8 cellular contexts compared by ENCODE assay signal in genomic region chr2:207166039-207166348, GRCh38. TPM values are rescaled to one million over a fixed set of nuclear protein-coding genes. Genes with fewer than 3 reads are reported as not detected.
DNase-seq lines count a peak whose midpoint lies in the region; ATAC-seq and TF ChIP-seq lines count a peak whose summit lies in the region.

No MANE protein-coding gene starts in this region.

- H3K27ac ChIP-seq in adipose tissue (ENCODE audit: low read depth, low read length) (peak overlapping the region; percentile 100), thoracic aorta (peak overlapping the region; percentile 100)

- ATAC-seq in HG02642 (IDR thresholded peaks at IDR 0.05; ENCODE audit: poor library complexity, unreplicated experiment), result peak; percentile 97
- ATAC-seq in Right ventricle myocardium superior (ENCODE audit: poor library complexity), result peak; percentile 91
- peak; percentile 82 for ATAC-seq in thoracic aorta (ENCODE audit: insufficient number of reproducible peaks, low FRiP score, low read depth)

- no peaks in the 10 kb centered on the region for H3K9me3 ChIP-seq in thoracic aorta

- TF ChIP-seq CTCF in osteocyte (IDR thresholded peaks at IDR 0.05), result no peak
- no peak for TF ChIP-seq CTCF in thoracic aorta (IDR thresholded peaks at IDR 0.05)

- peak overlapping the region; percentile 94 for H3K4me3 ChIP-seq in GM08714 (ENCODE audit: low read length)
- H3K4me3 ChIP-seq in thoracic aorta, result peak overlapping the region; percentile 95

- no peaks in the 10 kb centered on the region for H3K27me3 ChIP-seq in thoracic aorta (replicated peaks; ENCODE audit: insufficient read depth)

- intact Hi-C loops in Right ventricle myocardium superior (cut with DNase I), result loop anchor here (5.0 to 10.0 kb wide), 3 partner anchors 171 to 309 kb away; no protein-coding TSS in a partner anchor

- peaks cover 7% of the 10 kb centered on the region for H3K9me3 Mint-ChIP-seq in osteocyte (ENCODE audit: unreplicated experiment)

- no peaks in the 10 kb centered on the region for H3K36me3 ChIP-seq in thoracic aorta

- peaks cover 41% of the 10 kb centered on the region for H3K4me1 Mint-ChIP-seq in osteocyte (ENCODE audit: unreplicated experiment)

- peaks cover 17 to 27% of the 10 kb centered on the region in 2 donors for H3K4me1 ChIP-seq in thoracic aorta (ENCODE audit: control insufficient read depth in 1 of 2, low read depth in 2 of 2)

- H3K27me3 Mint-ChIP-seq in osteocyte (ENCODE audit: unreplicated experiment), result no peaks in the 10 kb centered on the region

- WGBS in adipose tissue, 3 donors, result 0 to 1% (median 0%) methylated on average over 17 to 20 of the region's 20 CpGs

- H3K4me3 Mint-ChIP-seq in osteocyte (ENCODE audit: unreplicated experiment), result peak overlapping the region; percentile 91

- peak; percentile 98 for DNase-seq in NCI-H1105 treated with DMSO at 0.1 percent for 48 hours (lab: John Stamatoyannopoulos, UW)
- peak; percentile 91 for DNase-seq in T follicular helper cell (ENCODE audit: low read depth)
- DNase-seq in Right ventricle myocardium superior, result peak; percentile 99
- peak; percentile 100 for DNase-seq in osteocyte (ENCODE audit: extremely low spot score, unreplicated experiment)
- peak; percentile 94 for DNase-seq in thoracic aorta (ENCODE audit: low spot score)

- peak overlapping the region; percentile 100 for H3K27ac Mint-ChIP-seq in osteocyte (ENCODE audit: unreplicated experiment)

- no peaks in the 10 kb centered on the region for H3K36me3 Mint-ChIP-seq in osteocyte (ENCODE audit: unreplicated experiment)

RNA-seq across cellular contexts. Expression of gene KLF7, which starts 0.2 kb away (rescaled TPM):
- 10 to 100 TPM in 2 of 3 donors, 1 to 10 TPM in 1; 2.2 to 14.5 (median 11.1) TPM for polyA plus RNA-seq in adipose tissue
- total RNA-seq in Right ventricle myocardium superior (19.2 TPM), osteocyte (36.7 and 39.8 TPM in 2 replicates), thoracic aorta (10 to 100 TPM; 27.2 to 28.3 TPM)

Comparison
In these comparisons a context has a peak if more than half of its experiments do, and no peak if none do; other contexts are left out.
1. Peak in every context shown above with its lines: DNase-seq, ATAC-seq, H3K4me3 ChIP-seq and H3K27ac ChIP-seq.